7 cellular contexts compared by ENCODE assay signal in genomic region chr5:42951847-42952411, GRCh38.
DNase-seq lines count a peak whose midpoint lies in the region; ATAC-seq and TF ChIP-seq lines count a peak whose summit lies in the region.

No MANE protein-coding gene starts in this region.

- no peaks in the 10 kb centered on the region for H3K36me3 ChIP-seq in SU-DHL-6 (ENCODE audit: low read length)
- H3K36me3 ChIP-seq in smooth muscle cell (ENCODE audit: low read depth) = no peaks in the 10 kb centered on the region

- H4K20me1 ChIP-seq in SU-DHL-6 (ENCODE audit: low read depth, low read length) = no peaks in the 10 kb centered on the region
- H4K20me1 ChIP-seq in smooth muscle cell (ENCODE audit: low read depth) = no peaks in the 10 kb centered on the region

- in situ Hi-C loops in astrocyte of the cerebellum (cut with HindIII; ENCODE audit: low sequenced_read_pairs) = no loop called here

- H2AFZ ChIP-seq in SU-DHL-6 (ENCODE audit: low read depth, low read length, severe bottlenecking) = peak overlapping the region; percentile 85
- no peak overlapping the region for H2AFZ ChIP-seq in smooth muscle cell (ENCODE audit: low read depth)

- DNase-seq in astrocyte of the cerebellum (ENCODE audit: low read depth) (peak; percentile 24), memory B cell (ENCODE audit: low spot score in 2 of 2) (no peak), smooth muscle cell (lab: John Stamatoyannopoulos, UW; ENCODE audit: unreplicated experiment) (no peak)
- DNase-seq in stimulated activated naive CD8-positive, alpha-beta T cell treated with anti-CD3 and anti-CD28 coated beads, Interleukin-15, Interleukin-2, amounts not matched to agents 100 U/mL and 50 U/mL, for 24 hours = peak; percentile 68

- H3K27ac Mint-ChIP-seq in memory B cell = peak overlapping the region; percentile 99

- ATAC-seq in GM18907 (IDR thresholded peaks at IDR 0.05; ENCODE audit: unreplicated experiment) (peak; percentile 40), HG02970 (IDR thresholded peaks at IDR 0.05; ENCODE audit: low FRiP score, unreplicated experiment) (peak; percentile 22), memory B cell (ENCODE audit: low read depth) (no peak)
- peak; percentile 40 for ATAC-seq in stimulated activated naive CD8-positive, alpha-beta T cell treated with anti-CD3 and anti-CD28 coated beads, Interleukin-15, Interleukin-2, amounts not matched to agents 100 U/mL and 50 U/mL, for 24 hours

- H3K79me2 ChIP-seq in SU-DHL-6 (ENCODE audit: insufficient read depth, low read length) (no peaks in the 10 kb centered on the region), smooth muscle cell (ENCODE audit: low read depth) (no peaks in the 10 kb centered on the region)

- no peak for TF ChIP-seq CTCF in SU-DHL-6 (IDR thresholded peaks at IDR 0.05; ENCODE audit: insufficient read depth, low read length, poor library complexity, severe bottlenecking)
- TF ChIP-seq CTCF in astrocyte of the cerebellum (IDR thresholded peaks at IDR 0.05; ENCODE audit: low read depth, low read length, missing control alignments) = no peak
- no peak for TF ChIP-seq CTCF in smooth muscle cell (IDR thresholded peaks at IDR 0.05; ENCODE audit: borderline replicate concordance, insufficient read depth, poor library complexity, severe bottlenecking)

- peak overlapping the region; percentile 97 for H3K4me3 Mint-ChIP-seq in memory B cell

- 99% methylated on average over 37 of the region's 37 CpGs for WGBS in smooth muscle cell (ENCODE audit: low lambda C conversion rate)

- no peaks in the 10 kb centered on the region for H3F3A ChIP-seq in SU-DHL-6 (ENCODE audit: insufficient read depth)
- no peaks in the 10 kb centered on the region for H3F3A ChIP-seq in smooth muscle cell (ENCODE audit: low read depth)

- no peaks in the 10 kb centered on the region for H3K9me3 ChIP-seq in SU-DHL-6 (ENCODE audit: insufficient read depth, low read length)
- H3K9me3 ChIP-seq in smooth muscle cell (replicated peaks; ENCODE audit: low read depth) = no peaks in the 10 kb centered on the region

- H3K36me3 Mint-ChIP-seq in memory B cell = peaks cover 2% of the 10 kb centered on the region

- H3K4me3 ChIP-seq in SU-DHL-6 (ENCODE audit: insufficient read depth, low read length, poor library complexity, severe bottlenecking) (peak overlapping the region; percentile 49), astrocyte of the cerebellum (ENCODE audit: low read depth, low read length) (peak overlapping the region; percentile 46), smooth muscle cell (no peak overlapping the region)

- H3K27me3 ChIP-seq in SU-DHL-6 (ENCODE audit: low read length) = no peaks in the 10 kb centered on the region
- H3K27me3 ChIP-seq in smooth muscle cell (ENCODE audit: low read depth) = no peaks in the 10 kb centered on the region

- H3K9me3 Mint-ChIP-seq in memory B cell = peaks cover 5% of the 10 kb centered on the region

- peaks cover 7% of the 10 kb centered on the region for H3K4me1 Mint-ChIP-seq in memory B cell

- no peaks in the 10 kb centered on the region for H3K9me2 ChIP-seq in SU-DHL-6 (replicated peaks; ENCODE audit: insufficient read depth, low read length)

- H3K4me2 ChIP-seq in SU-DHL-6 (ENCODE audit: low read depth, low read length, poor library complexity, severe bottlenecking) (peak overlapping the region; percentile 67), smooth muscle cell (no peak overlapping the region)

- H3K9ac ChIP-seq in SU-DHL-6 (ENCODE audit: low read length) (peak overlapping the region; percentile 39; the same call in 1 of the 2 replicates), smooth muscle cell (ENCODE audit: low read depth) (no peak overlapping the region)

- H3K27me3 Mint-ChIP-seq in memory B cell = no peaks in the 10 kb centered on the region

- H3K27ac ChIP-seq in SU-DHL-6 (ENCODE audit: low read depth, low read length) (no peak overlapping the region), smooth muscle cell (ENCODE audit: low read depth) (no peak overlapping the region)

- no peaks in the 10 kb centered on the region for H3K4me1 ChIP-seq in smooth muscle cell (ENCODE audit: low read depth)

Comparison
In these comparisons a context has a peak if more than half of its experiments do, and no peak if none do; other contexts are left out.
1. DNase-seq: peak in astrocyte of the cerebellum (single experiment) and stimulated activated naive CD8-positive, alpha-beta T cell treated with anti-CD3 and anti-CD28 coated beads, Interleukin-15, Interleukin-2, amounts not matched to agents 100 U/mL and 50 U/mL, for 24 hours (single experiment); none in memory B cell (0 of 2) and smooth muscle cell (single experiment).